Comparison of ENCODE assay signal across 1 cellular context in genomic region chr10:132387723-132388210, GRCh38.
TF ChIP-seq lines count a peak whose summit lies in the region.

No MANE protein-coding gene starts in this region.

TF ChIP-seq in IMR-90, 13 proteins besides CTCF, POLR2A, EP300 and RAD21 (continued from another document):
- TF ChIP-seq RCOR1 (IDR thresholded peaks at IDR 0.05; ENCODE audit: insufficient replicate concordance, low read length) = no peak
- TF ChIP-seq RFX5 (IDR thresholded peaks at IDR 0.05; ENCODE audit: low read depth, low read length) = no peak
